Comparison of ENCODE assay signal across 11 cellular contexts in the genomic region with DNA sequence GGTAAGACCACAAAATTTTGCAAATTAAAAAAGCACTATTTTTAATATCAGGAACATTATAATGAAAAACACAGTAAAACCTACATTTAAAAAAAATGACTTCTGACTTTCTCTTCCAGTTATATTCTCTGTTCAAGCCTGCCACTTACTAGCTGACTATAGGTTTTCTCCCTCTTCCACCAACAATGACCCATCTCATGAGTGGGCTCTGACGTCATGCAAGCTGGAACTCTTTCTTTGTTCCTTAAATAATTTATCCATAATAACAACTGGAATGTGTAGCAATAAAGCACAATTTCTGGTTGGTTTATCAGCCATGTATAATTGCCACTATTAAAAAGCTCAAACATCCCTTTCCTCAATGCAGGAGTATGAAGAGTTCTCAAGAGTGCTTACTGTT.
"Had no signal": no experiment of that assay in that cellular context is flagged by ENCODE, and none has a peak within 500 bp of the region (broad histone marks: within the 10 kb centered on the region; RNA-seq: fewer than 3 reads in every experiment).

No MANE protein-coding gene starts in this region.

- ATAC-seq: GM23338, HCT116 had no signal

- H3K4me2 ChIP-seq: GM23338 had no signal

- DNase-seq: GM23248, GOT3, H7, H9, HCEC 1CT, HFFc6 had no signal

- H3K27ac ChIP-seq: GM23248 had no signal

- H3K36me3 ChIP-seq: HAP-1 had no signal

- H3K9ac ChIP-seq: GM23248 had no signal

- H3K4me1 ChIP-seq: HAP-1 had no signal

- FAIRE-seq: H1, H54 had no signal

- H3K9me3 ChIP-seq: HAP-1 had no signal

- H2AFZ ChIP-seq: GM23248, GM23338 had no signal

- H3K4me3 ChIP-seq: GM23248, GM23338, HAP-1 had no signal
